9 cellular contexts compared by ENCODE assay signal in the genomic region with DNA sequence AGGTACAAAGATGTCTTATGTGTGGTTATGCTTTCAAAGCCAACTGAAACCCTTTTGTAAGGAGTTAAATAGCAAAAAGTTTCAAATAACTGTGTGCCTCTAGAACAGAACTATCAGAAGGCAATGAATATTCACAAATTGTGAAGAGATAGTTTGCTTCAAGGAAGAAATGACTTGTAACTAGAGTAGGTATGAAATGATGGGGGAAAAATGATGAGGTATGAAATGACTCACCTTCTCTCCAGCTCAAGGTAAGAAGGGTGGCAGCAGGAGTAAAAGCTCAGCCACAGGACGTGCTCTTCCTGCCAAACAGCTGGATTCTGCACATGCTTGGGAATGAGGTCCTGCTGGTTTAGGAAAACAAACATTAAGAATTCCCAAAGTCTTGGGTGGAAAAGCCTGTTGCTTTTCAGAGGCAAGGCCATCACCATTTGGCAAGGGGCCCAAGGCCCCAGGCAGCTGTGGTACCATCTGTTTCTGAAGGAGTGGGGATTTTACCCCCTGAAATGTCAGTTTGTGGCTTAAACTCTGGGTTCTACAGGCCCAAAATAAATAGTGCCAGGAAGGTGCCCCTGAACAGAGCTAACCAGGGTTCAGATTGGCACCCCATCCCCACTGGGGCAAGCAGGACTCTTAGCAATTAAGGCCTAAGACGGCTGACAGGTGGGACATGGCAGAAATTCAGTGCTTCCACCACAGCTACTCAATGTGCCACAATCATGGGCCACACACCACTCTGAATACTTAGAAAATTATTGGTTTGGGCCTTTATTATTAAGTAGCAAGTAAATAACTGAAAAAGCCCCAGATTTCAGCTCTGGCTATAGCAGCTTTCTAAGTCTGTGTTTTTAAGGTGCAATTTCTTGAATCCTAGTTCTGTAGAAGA. TPM values are rescaled to one million over a fixed set of nuclear protein-coding genes. Genes with fewer than 3 reads are reported as not detected.
DNase-seq lines count a peak whose midpoint lies in the region; ATAC-seq, FAIRE-seq and TF ChIP-seq lines count a peak whose summit lies in the region.
"Had no signal": no experiment of that assay in that cellular context is flagged by ENCODE, and none has a peak within 500 bp of the region (broad histone marks: within the 10 kb centered on the region; RNA-seq: fewer than 3 reads in every experiment).

No MANE protein-coding gene starts in this region.

- no TSS peak for BruUV-seq in PC-9 (replicated peaks; lab: Mats Ljungman, UMichigan)

- H3K9me3 ChIP-seq in CD8-positive, alpha-beta T cell (ENCODE audit: low read length), result no peaks in the 10 kb centered on the region
- no peaks in the 10 kb centered on the region for H3K9me3 ChIP-seq in PC-9 (ENCODE audit: insufficient read depth, low read depth)
- no peaks in the 10 kb centered on the region for H3K9me3 ChIP-seq in keratinocyte (ENCODE audit: control insufficient read depth, low read depth, low read length)
- no peaks in the 10 kb centered on the region for H3K9me3 ChIP-seq in neural progenitor cell (ENCODE audit: low read depth)

- H4K20me1 ChIP-seq in PC-9 (ENCODE audit: insufficient read depth) (peaks cover 9% of the 10 kb centered on the region), keratinocyte (ENCODE audit: control insufficient read depth, extremely low read depth, insufficient read depth, low read length) (peaks cover 14% of the 10 kb centered on the region), neural progenitor cell (ENCODE audit: low read depth) (no peaks in the 10 kb centered on the region)

- H3K27ac Mint-ChIP-seq in CD8-positive, alpha-beta T cell, result peak overlapping the region; percentile 71
- H3K27ac Mint-ChIP-seq in neural progenitor cell, result no peak overlapping the region

- H3K9ac ChIP-seq in keratinocyte (ENCODE audit: control insufficient read depth, extremely low read depth, insufficient read depth, low read length) (no peak overlapping the region), neural progenitor cell (no peak overlapping the region)

- no peaks in the 10 kb centered on the region for H3K9me2 ChIP-seq in PC-9 (ENCODE audit: insufficient read depth)

- peaks cover 2% of the 10 kb centered on the region for H3K4me1 ChIP-seq in CD8-positive, alpha-beta T cell (ENCODE audit: insufficient read depth, low read length)
- H3K4me1 ChIP-seq in PC-9 (replicated peaks; ENCODE audit: insufficient read depth), result peaks cover 24% of the 10 kb centered on the region
- H3K4me1 ChIP-seq in keratinocyte (ENCODE audit: control insufficient read depth, extremely low read depth, insufficient read depth, low read length), result no peaks in the 10 kb centered on the region
- H3K4me1 ChIP-seq in neural progenitor cell, result no peaks in the 10 kb centered on the region

- peaks cover 10% of the 10 kb centered on the region for H3K4me1 Mint-ChIP-seq in CD8-positive, alpha-beta T cell (ENCODE audit: low read depth)
- peaks cover 6% of the 10 kb centered on the region for H3K4me1 Mint-ChIP-seq in neural progenitor cell

- no peak overlapping the region for H3K4me3 Mint-ChIP-seq in CD8-positive, alpha-beta T cell
- H3K4me3 Mint-ChIP-seq in neural progenitor cell, result no peak overlapping the region

- H3K27me3 ChIP-seq in CD8-positive, alpha-beta T cell (ENCODE audit: insufficient read depth, low read length), result no peaks in the 10 kb centered on the region
- no peaks in the 10 kb centered on the region for H3K27me3 ChIP-seq in PC-9 (ENCODE audit: insufficient read depth, low read depth)
- H3K27me3 ChIP-seq in keratinocyte (ENCODE audit: control insufficient read depth, extremely low read depth, insufficient read depth, low read length), result no peaks in the 10 kb centered on the region
- H3K27me3 ChIP-seq in neural progenitor cell, result no peaks in the 10 kb centered on the region

- dilution Hi-C loops in keratinocyte (cut with MboI; ENCODE audit: extremely low pct_ligation_motif_present, low sequenced_read_pairs), result no loop called here

- peaks cover 54% of the 10 kb centered on the region for H3K36me3 Mint-ChIP-seq in CD8-positive, alpha-beta T cell
- peaks cover 13% of the 10 kb centered on the region for H3K36me3 Mint-ChIP-seq in neural progenitor cell

- peak; percentile 77 for FAIRE-seq in keratinocyte (lab: Jason Lieb, UNC)

- H3K27me3 Mint-ChIP-seq in CD8-positive, alpha-beta T cell (ENCODE audit: low read depth), result no peaks in the 10 kb centered on the region
- peaks cover 4% of the 10 kb centered on the region for H3K27me3 Mint-ChIP-seq in neural progenitor cell (ENCODE audit: insufficient read depth, low read depth)

- H3K4me3 ChIP-seq in CD8-positive, alpha-beta T cell (ENCODE audit: low read depth, low read length), result no peak overlapping the region
- no peak overlapping the region for H3K4me3 ChIP-seq in PC-9
- H3K4me3 ChIP-seq in keratinocyte (ENCODE audit: control insufficient read depth in 2 of 3, extremely low read depth in 1 of 3, insufficient read depth in 2 of 3, low read depth in 1 of 3, low read length in 3 of 3), result no peak overlapping the region
- no peak overlapping the region for H3K4me3 ChIP-seq in neural progenitor cell

- intact Hi-C loops in CD8-positive, alpha-beta T cell (cut with DNase I, micrococcal nuclease), result loop anchor here in 1 of 2 experiments (10.0 kb wide), 1 partner anchor 370 kb away; no protein-coding TSS in a partner anchor
- intact Hi-C loops in PC-9 (cut with micrococcal nuclease; ENCODE audit: unreplicated experiment), result loop anchor here (1.0 to 5.0 kb wide), 3 partner anchors 12 to 222 kb away; no protein-coding TSS in a partner anchor

- peaks cover 45% of the 10 kb centered on the region for H3K36me3 ChIP-seq in CD8-positive, alpha-beta T cell (ENCODE audit: insufficient read depth, low read length)
- H3K36me3 ChIP-seq in PC-9 (ENCODE audit: low read depth) (peaks cover 40% of the 10 kb centered on the region), keratinocyte (ENCODE audit: control insufficient read depth in 2 of 2, extremely low read depth in 1 of 2, insufficient read depth in 2 of 2, low read length in 2 of 2) (peaks cover 20 to 45% of the 10 kb centered on the region in 2 experiments), neural progenitor cell (no peaks in the 10 kb centered on the region)

- CTCF ChIA-PET in CD8-positive, alpha-beta T cell (lab: Charles Lee), result interaction anchor here (1.4 to 2.1 kb wide), 2 partner anchors 19 to 78 kb away, joined by 6 read pairs; no protein-coding TSS in a partner anchor
- CTCF ChIA-PET in PC-9 (lab: Charles Lee), result no interaction called here

- H3K4me2 ChIP-seq in PC-9 (peak overlapping the region; percentile 29; the same call in 1 of the 2 replicates), keratinocyte (ENCODE audit: control insufficient read depth, extremely low read depth, insufficient read depth, low read depth, low read length) (no peak overlapping the region), neural progenitor cell (no peak overlapping the region)

- DNase-seq in CD8-positive, alpha-beta T cell, result no peak
- peak; percentile 64 to 74 for DNase-seq in PC-9
- no peak for DNase-seq in keratinocyte (ENCODE audit: low read depth, low spot score)
- DNase-seq in neural progenitor cell (ENCODE audit: low spot score), result no peak
- DNase-seq in NCI-H1930 (lab: John Stamatoyannopoulos, UW), result no peak
- DNase-seq in AG08396 (ENCODE audit: low spot score), result no peak
- DNase-seq: MV-4-11 had no signal

- H3K79me2 ChIP-seq in PC-9 (ENCODE audit: low read depth) (no peaks in the 10 kb centered on the region), keratinocyte (ENCODE audit: control insufficient read depth, insufficient read depth, low read length) (no peaks in the 10 kb centered on the region), neural progenitor cell (ENCODE audit: low read depth) (no peaks in the 10 kb centered on the region)

- POLR2A ChIA-PET in CD8-positive, alpha-beta T cell (lab: Charles Lee), result interaction anchor here (7.5 kb wide), 1 partner anchor 12 kb away, joined by 30 read pairs; the partner anchor contains the start of gene HERPUD1
- POLR2A ChIA-PET in PC-9 (lab: Charles Lee; ENCODE audit: unreplicated experiment), result interaction anchor here (0.6 kb wide), 1 partner anchor 26 kb away, joined by 3 read pairs; no protein-coding TSS in a partner anchor

- H3K27ac ChIP-seq in CD8-positive, alpha-beta T cell (ENCODE audit: low read depth, low read length), result no peak overlapping the region
- peak overlapping the region; percentile 57 for H3K27ac ChIP-seq in PC-9
- H3K27ac ChIP-seq in keratinocyte (ENCODE audit: control insufficient read depth, insufficient read depth, low read length), result peak overlapping the region; percentile 2
- H3K27ac ChIP-seq in neural progenitor cell, result no peak overlapping the region

- no peak overlapping the region for H2AFZ ChIP-seq in PC-9
- H2AFZ ChIP-seq in keratinocyte (ENCODE audit: control insufficient read depth, low read length), result no peak overlapping the region
- no peak overlapping the region for H2AFZ ChIP-seq in neural progenitor cell (replicated peaks)

- no peaks in the 10 kb centered on the region for H3K9me1 ChIP-seq in keratinocyte (ENCODE audit: control insufficient read depth, extremely low read depth, insufficient read depth, low read length)

- peaks cover 47% of the 10 kb centered on the region for H3F3A ChIP-seq in PC-9 (ENCODE audit: insufficient read depth, low read depth)
- H3F3A ChIP-seq in neural progenitor cell (ENCODE audit: low read depth), result no peaks in the 10 kb centered on the region

- no peaks in the 10 kb centered on the region for H3K9me3 Mint-ChIP-seq in CD8-positive, alpha-beta T cell
- H3K9me3 Mint-ChIP-seq in neural progenitor cell, result no peaks in the 10 kb centered on the region

- peak; percentile 37 for ATAC-seq in CD8-positive, alpha-beta T cell
- ATAC-seq in GM21529 (IDR thresholded peaks at IDR 0.05; ENCODE audit: unreplicated experiment), result peak; percentile 40
- ATAC-seq in GM21723 (IDR thresholded peaks at IDR 0.05; ENCODE audit: unreplicated experiment), result no peak

- no peak for TF ChIP-seq CTCF in CD8-positive, alpha-beta T cell (IDR thresholded peaks at IDR 0.05)
- no peak for TF ChIP-seq CTCF in PC-9 (conservative IDR thresholded peaks at IDR 0.05)
- no peak for TF ChIP-seq CTCF in keratinocyte (optimal IDR thresholded peaks at IDR 0.05 in 1 of 3, IDR thresholded peaks at IDR 0.05 in 1 of 3, conservative IDR thresholded peaks at IDR 0.05 in 1 of 3; ENCODE audit: extremely low read depth in 1 of 3, insufficient read depth in 2 of 3, low read length in 3 of 3)
- no peak for TF ChIP-seq CTCF in neural progenitor cell (IDR thresholded peaks at IDR 0.05)

RNA-seq across cellular contexts. Expression of gene HERPUD1, which starts 13.3 kb away (rescaled TPM):
- 100 to 1,000 TPM; 191 to 201 TPM for total RNA-seq in CD8-positive, alpha-beta T cell
- 23.5 and 35.3 TPM in 2 replicates for total RNA-seq in PC-9 (2021)
- polyA plus RNA-seq in keratinocyte, result 138 to 183 TPM (median 151 TPM) in 3 replicates
- 143 TPM for polyA plus RNA-seq in keratinocyte (2011; ENCODE audit: low read depth)
- 79.3 and 139 TPM in 2 replicates for polyA plus RNA-seq in keratinocyte (2011; cell fraction: cytosol; rRNA removed)
- polyA plus RNA-seq in keratinocyte (2011; cell fraction: nucleus; rRNA removed), result 164 and 170 TPM in 2 replicates
- 62.1 and 175 TPM in 2 replicates for polyA plus RNA-seq in keratinocyte (2012; ENCODE audit: low replicate concordance)
- polyA minus RNA-seq in keratinocyte, result 112 to 239 TPM (median 112 TPM) in 3 replicates
- 124 TPM for polyA minus RNA-seq in keratinocyte (2011; cell fraction: cytosol; rRNA and poly(A)+ RNA removed)
- polyA minus RNA-seq in keratinocyte (2011; cell fraction: nucleus; rRNA and poly(A)+ RNA removed), result 115 and 183 TPM in 2 replicates
- 16.1 and 18.1 TPM in 2 replicates for total RNA-seq in neural progenitor cell (ENCODE audit: low replicate concordance)

RNA-seq across cellular contexts. Expression of gene CETP, which starts 16.6 kb away (rescaled TPM):
- under 1 TPM in 1 of 2 experiments, not detected in 1; 0.19 TPM for total RNA-seq in CD8-positive, alpha-beta T cell
- total RNA-seq in PC-9 (2021) (not detected in 2 replicates), neural progenitor cell (ENCODE audit: low replicate concordance) (0.28 TPM in 1 of 2 replicates, not detected in the other)
- not detected in 3 replicates for polyA plus RNA-seq in keratinocyte
- not detected for polyA plus RNA-seq in keratinocyte (2011; ENCODE audit: low read depth)
- polyA plus RNA-seq in keratinocyte (2011; cell fraction: cytosol; rRNA removed), result not detected in 2 replicates
- not detected in 2 replicates for polyA plus RNA-seq in keratinocyte (2011; cell fraction: nucleus; rRNA removed)
- polyA plus RNA-seq in keratinocyte (2012; ENCODE audit: low replicate concordance), result not detected in 2 replicates
- polyA minus RNA-seq in keratinocyte, result not detected in 3 replicates
- polyA minus RNA-seq in keratinocyte (2011; cell fraction: cytosol; rRNA and poly(A)+ RNA removed), result not detected
- not detected in 2 replicates for polyA minus RNA-seq in keratinocyte (2011; cell fraction: nucleus; rRNA and poly(A)+ RNA removed)

RNA-seq across cellular contexts. Expression of gene NLRC5, which starts 44.2 kb away (rescaled TPM):
- total RNA-seq in CD8-positive, alpha-beta T cell, result 100 to 1,000 TPM; 670 to 690 TPM
- total RNA-seq in PC-9 (2021), result 21.9 and 29.7 TPM in 2 replicates
- 7.7 to 10.7 TPM (median 7.8 TPM) in 3 replicates for polyA plus RNA-seq in keratinocyte
- polyA plus RNA-seq in keratinocyte (2011; ENCODE audit: low read depth), result 5.9 TPM
- polyA plus RNA-seq in keratinocyte (2011; cell fraction: cytosol; rRNA removed), result 4.6 and 5.2 TPM in 2 replicates
- 25.7 and 36.9 TPM in 2 replicates for polyA plus RNA-seq in keratinocyte (2011; cell fraction: nucleus; rRNA removed)
- polyA plus RNA-seq in keratinocyte (2012; ENCODE audit: low replicate concordance), result 6.5 and 8.1 TPM in 2 replicates
- polyA minus RNA-seq in keratinocyte, result 20.3 to 37.4 TPM (median 28.2 TPM) in 3 replicates
- 6.9 TPM for polyA minus RNA-seq in keratinocyte (2011; cell fraction: cytosol; rRNA and poly(A)+ RNA removed)
- 24.4 and 31.2 TPM in 2 replicates for polyA minus RNA-seq in keratinocyte (2011; cell fraction: nucleus; rRNA and poly(A)+ RNA removed)
- total RNA-seq in neural progenitor cell (ENCODE audit: low replicate concordance), result not detected in 2 replicates

Comparison
In these comparisons a context has a peak if more than half of its experiments do, and no peak if none do; other contexts are left out.
1. DNase-seq: peak in PC-9 (2 of 2); none in CD8-positive, alpha-beta T cell (0 of 7), keratinocyte (single experiment), neural progenitor cell (single experiment), NCI-H1930 (0 of 2) and AG08396 (single experiment).
2. H3K27ac ChIP-seq: peak in PC-9 (single experiment) and keratinocyte (single experiment); none in CD8-positive, alpha-beta T cell (single experiment) and neural progenitor cell (single experiment).
3. RNA of gene NLRC5, which starts 44.2 kb away (total RNA-seq): 670 to 690 TPM in CD8-positive, alpha-beta T cell and 21.9 to 29.7 TPM in PC-9; not detected in neural progenitor cell; every median in the first group is over 10 times any median in the second.